ENCODE assay signal across 1 cellular context in genomic region chr12:46524778-46525177, GRCh38.
TF ChIP-seq lines count a peak whose summit lies in the region.

No MANE protein-coding gene starts in this region.

TF ChIP-seq in GM23338, 12 proteins besides CTCF, POLR2A, EP300 and RAD21 (continued from another document):
- TF ChIP-seq ZNF462 (CRISPR knock-in tag; IDR thresholded peaks at IDR 0.05) (no peak), CREB1 (CRISPR knock-in tag; IDR thresholded peaks at IDR 0.05; ENCODE audit: low read depth) (no peak), REST (IDR thresholded peaks at IDR 0.05; ENCODE audit: unreplicated experiment) (no peak), ETS1 (IDR thresholded peaks at IDR 0.05) (no peak), POLR2AphosphoS5 (IDR thresholded peaks at IDR 0.05; ENCODE audit: low read depth) (no peak)
